Comparison of ENCODE assay signal across 9 cellular contexts in the genomic region with DNA sequence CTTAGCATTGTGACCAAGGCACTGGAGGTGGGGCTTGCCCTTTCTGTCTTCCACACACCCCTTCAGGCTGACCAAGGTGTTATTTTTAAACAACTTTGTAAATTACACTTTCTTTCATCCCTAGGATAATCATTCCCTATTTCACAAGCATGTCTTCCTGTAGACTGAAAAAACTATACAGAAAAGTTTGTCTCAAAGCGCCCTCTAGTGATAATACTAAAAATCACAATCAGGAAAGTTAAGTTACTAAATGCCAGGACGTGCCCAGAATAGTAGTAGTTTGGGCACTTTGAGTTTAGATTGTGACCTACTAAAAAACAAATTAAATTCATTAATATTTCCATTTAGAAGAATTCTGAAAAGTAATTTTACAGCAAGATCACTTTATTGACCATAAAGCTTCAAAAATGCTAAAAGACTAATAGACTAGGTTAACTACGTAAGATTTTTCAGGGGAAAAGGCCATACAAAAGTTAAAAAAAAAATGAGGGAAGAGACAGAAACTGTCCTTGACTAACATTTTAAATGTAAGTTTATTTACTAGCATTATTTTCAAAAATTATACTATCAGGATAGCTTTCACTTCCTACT.
DNase-seq lines count a peak whose midpoint lies in the region; ATAC-seq, FAIRE-seq and TF ChIP-seq lines count a peak whose summit lies in the region.
"Had no signal": no experiment of that assay in that cellular context is flagged by ENCODE, and none has a peak within 500 bp of the region (broad histone marks: within the 10 kb centered on the region; RNA-seq: fewer than 3 reads in every experiment).

No MANE protein-coding gene starts in this region.

- H3K27me3 Mint-ChIP-seq in naive thymus-derived CD4-positive, alpha-beta T cell: peaks cover 0 to 37% (median 10%) of the 10 kb centered on the region in 5 donors

- no peak for TF ChIP-seq EP300 in H1 (IDR thresholded peaks at IDR 0.05; ENCODE audit: borderline replicate concordance in 1 of 2, low read depth in 2 of 2, low read length in 2 of 2)

- H3K4me1 ChIP-seq in OCI-LY1 (ENCODE audit: insufficient read depth, low read length, severe bottlenecking) (no peaks in the 10 kb centered on the region), H1 (replicated peaks in 1 of 4; ENCODE audit: control insufficient read depth in 3 of 4, insufficient read depth in 4 of 4, low read length in 3 of 4) (no peaks in the 10 kb centered on the region)
- no peaks in the 10 kb centered on the region for H3K4me1 ChIP-seq in naive thymus-derived CD4-positive, alpha-beta T cell (ENCODE audit: control insufficient read depth in 2 of 2, insufficient read depth in 2 of 2, low read length in 2 of 2)
- H3K4me1 ChIP-seq in effector memory CD4-positive, alpha-beta T cell (ENCODE audit: control insufficient read depth, insufficient read depth, low read length, poor library complexity, severe bottlenecking): no peaks in the 10 kb centered on the region

- TF ChIP-seq POLR2A in H54 (IDR thresholded peaks at IDR 0.05; ENCODE audit: low read depth, low read length) (no peak), H1 (IDR thresholded peaks at IDR 0.05; ENCODE audit: control extremely low read depth in 1 of 2, low read depth in 2 of 2, low read length in 2 of 2) (no peak)

- H3K36me3 Mint-ChIP-seq in naive thymus-derived CD4-positive, alpha-beta T cell: peaks cover 0 to 6% (median 0%) of the 10 kb centered on the region in 5 donors

- no peaks in the 10 kb centered on the region for H3K9me2 ChIP-seq in OCI-LY1 (ENCODE audit: low read depth, low read length)

- DNase-seq in AML-193 (lab: John Stamatoyannopoulos, UW): peak; percentile 64 to 70
- peak; percentile 37 for DNase-seq in H54 (ENCODE audit: insufficient read length, low spot score)
- no peak for DNase-seq in H1 (ENCODE audit: low read depth in 1 of 2, low spot score in 2 of 2)
- DNase-seq in naive thymus-derived CD4-positive, alpha-beta T cell: peak in 5 of 9 donors; percentile 14 to 40 (median 25)
- DNase-seq in MG63: no peak
- no peak for DNase-seq in effector memory CD4-positive, alpha-beta T cell

- H3K4me3 ChIP-seq in OCI-LY1 (ENCODE audit: low read depth, low read length, poor library complexity, severe bottlenecking) (no peak overlapping the region), H1 (ENCODE audit: extremely low read depth in 1 of 4, insufficient read depth in 2 of 4, low read depth in 3 of 4, low read length in 4 of 4) (no peak overlapping the region), MG63 (no peak overlapping the region)
- no peak overlapping the region for H3K4me3 ChIP-seq in naive thymus-derived CD4-positive, alpha-beta T cell (ENCODE audit: low read length)
- H3K4me3 ChIP-seq in effector memory CD4-positive, alpha-beta T cell (ENCODE audit: insufficient read depth, low read depth, low read length, poor library complexity, severe bottlenecking): no peak overlapping the region

- no peak overlapping the region for H2BK120ac ChIP-seq in H1 (replicated peaks; ENCODE audit: low read depth, low read length)

- H2BK20ac ChIP-seq in H1 (ENCODE audit: low read length): no peak overlapping the region

- no peak for ATAC-seq in naive thymus-derived CD4-positive, alpha-beta T cell
- no peak for ATAC-seq in GM21576 (IDR thresholded peaks at IDR 0.05; ENCODE audit: unreplicated experiment)

- no peaks in the 10 kb centered on the region for H3K79me1 ChIP-seq in H1 (ENCODE audit: low read depth, low read length)

- no peak for FAIRE-seq in H54 (lab: Jason Lieb, UNC)
- FAIRE-seq in H1 (lab: Jason Lieb, UNC): no peak

- no peak overlapping the region for H3K23ac ChIP-seq in H1 (ENCODE audit: insufficient read length)

- H3K4me3 Mint-ChIP-seq in naive thymus-derived CD4-positive, alpha-beta T cell: no peak overlapping the region
- H3K4me3 Mint-ChIP-seq: stimulated activated naive CD8-positive, alpha-beta T cell treated with anti-CD3 and anti-CD28 coated beads, Interleukin-15, Interleukin-2, amounts not matched to agents 100 ng/mL and 50 ng/mL, for 24 hours had no signal

- H4K8ac ChIP-seq in H1 (ENCODE audit: extremely low read depth, insufficient read depth, low read length): no peak overlapping the region

- H3K4me2 ChIP-seq in OCI-LY1 (ENCODE audit: low read length) (no peak overlapping the region), H1 (ENCODE audit: insufficient read depth in 1 of 2, low read depth in 2 of 2, low read length in 2 of 2) (no peak overlapping the region)

- H3K4me1 Mint-ChIP-seq in naive thymus-derived CD4-positive, alpha-beta T cell: no peaks in the 10 kb centered on the region

- peaks cover 3% of the 10 kb centered on the region; the same call in 1 of the 2 replicates for H3K9me3 ChIP-seq in OCI-LY1 (ENCODE audit: low read length)
- H3K9me3 ChIP-seq in H1 (ENCODE audit: insufficient read depth in 2 of 2, low read depth in 1 of 2, low read length in 1 of 2): peaks cover 0 to 2% of the 10 kb centered on the region in 2 experiments; a peak in 1 of 4 replicates
- H3K9me3 ChIP-seq in naive thymus-derived CD4-positive, alpha-beta T cell (ENCODE audit: control insufficient read depth in 2 of 3, low read length in 3 of 3): no peaks in the 10 kb centered on the region
- H3K9me3 ChIP-seq in MG63: no peaks in the 10 kb centered on the region
- no peaks in the 10 kb centered on the region for H3K9me3 ChIP-seq in effector memory CD4-positive, alpha-beta T cell (ENCODE audit: control insufficient read depth, low read length)

- no peak overlapping the region for H4K91ac ChIP-seq in H1 (replicated peaks; ENCODE audit: insufficient read length, low read length)

- peak; percentile 48 to 52 for TF ChIP-seq RAD21 in H1 (IDR thresholded peaks at IDR 0.05 in 1 of 2, conservative IDR thresholded peaks at IDR 0.05 in 1 of 2; ENCODE audit: low read depth in 2 of 2, low read length in 2 of 2)

- H2BK12ac ChIP-seq in H1 (ENCODE audit: low read depth, low read length): no peak overlapping the region

- POLR2A ChIA-PET in H1 (lab: Charles Lee; ENCODE audit: partially characterized antibody): interaction anchor here (0.8 kb wide), 1 partner anchor 139 kb away, joined by 3 read pairs; no protein-coding TSS in a partner anchor
- POLR2A ChIA-PET in naive thymus-derived CD4-positive, alpha-beta T cell (lab: Charles Lee): interaction anchor here (0.7 kb wide), 1 partner anchor 331 kb away, joined by 4 read pairs; no protein-coding TSS in a partner anchor

- no peak overlapping the region for H2BK5ac ChIP-seq in H1 (ENCODE audit: low read depth, low read length)

- H3K4ac ChIP-seq in H1 (replicated peaks; ENCODE audit: insufficient read length, low read depth, low read length): no peak overlapping the region

- no peak overlapping the region for H2BK15ac ChIP-seq in H1 (ENCODE audit: low read length)

- no peak overlapping the region for H3K56ac ChIP-seq in H1 (replicated peaks; ENCODE audit: insufficient read length, low read depth, low read length)

- H3K36me3 ChIP-seq in OCI-LY1 (ENCODE audit: insufficient read depth, low read length) (no peaks in the 10 kb centered on the region), H1 (ENCODE audit: control insufficient read depth in 2 of 4, insufficient read depth in 4 of 4, low read length in 3 of 4) (no peaks in the 10 kb centered on the region), MG63 (no peaks in the 10 kb centered on the region)
- H3K36me3 ChIP-seq in naive thymus-derived CD4-positive, alpha-beta T cell (ENCODE audit: control insufficient read depth in 2 of 3, insufficient read depth in 3 of 3, low read length in 3 of 3): no peaks in the 10 kb centered on the region
- H3K36me3 ChIP-seq in effector memory CD4-positive, alpha-beta T cell (ENCODE audit: control insufficient read depth, insufficient read depth, low read length): no peaks in the 10 kb centered on the region

- TF ChIP-seq CTCF in OCI-LY1 (IDR thresholded peaks at IDR 0.05; ENCODE audit: low read length) (peak; percentile 74), H1 (IDR thresholded peaks at IDR 0.05; ENCODE audit: control extremely low read depth in 1 of 3, insufficient read depth in 1 of 3, low read depth in 1 of 3, low read length in 3 of 3) (peak in 2 of 3 experiments; percentile 38 to 49; a peak in 2 of 4 replicates)

- H3K9me3 Mint-ChIP-seq in naive thymus-derived CD4-positive, alpha-beta T cell: peaks cover 0 to 7% (median 0%) of the 10 kb centered on the region in 11 donors

- no peak overlapping the region for H3K27ac Mint-ChIP-seq in naive thymus-derived CD4-positive, alpha-beta T cell
- H3K27ac Mint-ChIP-seq: stimulated activated naive CD8-positive, alpha-beta T cell treated with anti-CD3 and anti-CD28 coated beads, Interleukin-15, Interleukin-2, amounts not matched to agents 100 ng/mL and 50 ng/mL, for 24 hours had no signal

- H3F3A ChIP-seq in OCI-LY1 (ENCODE audit: insufficient read depth, low read length): no peaks in the 10 kb centered on the region

- no peaks in the 10 kb centered on the region for H3K79me2 ChIP-seq in OCI-LY1 (ENCODE audit: insufficient read depth, low read length)
- H3K79me2 ChIP-seq in H1 (ENCODE audit: control insufficient read depth in 1 of 2, insufficient read depth in 2 of 2, low read length in 2 of 2): no peaks in the 10 kb centered on the region

- H4K20me1 ChIP-seq in OCI-LY1 (ENCODE audit: insufficient read depth, low read length) (no peaks in the 10 kb centered on the region), H1 (replicated peaks in 1 of 2; ENCODE audit: control insufficient read depth in 1 of 2, insufficient read depth in 2 of 2, low read length in 2 of 2) (no peaks in the 10 kb centered on the region)

- CTCF ChIA-PET in H1 (lab: Charles Lee; ENCODE audit: partially characterized antibody): interaction anchor here (0.7 to 2.9 kb wide), 9 partner anchors 10 to 1598 kb away, joined by 3 to 14 read pairs (median 4); no protein-coding TSS in a partner anchor
- CTCF ChIA-PET in naive thymus-derived CD4-positive, alpha-beta T cell (lab: Charles Lee): interaction anchor here (1.2 kb wide), 1 partner anchor 20 kb away, joined by 4 read pairs; no protein-coding TSS in a partner anchor

- H3K9ac ChIP-seq in OCI-LY1 (ENCODE audit: low read length): no peak overlapping the region
- no peak overlapping the region for H3K9ac ChIP-seq in H1 (replicated peaks in 1 of 4; ENCODE audit: extremely low read depth in 1 of 4, low read depth in 3 of 4, low read length in 3 of 4)

- no peak overlapping the region for H3K18ac ChIP-seq in H1 (ENCODE audit: extremely low read depth, low read length)

- H2AFZ ChIP-seq in OCI-LY1 (ENCODE audit: low read length) (no peak overlapping the region), H1 (ENCODE audit: low read length) (no peak overlapping the region)

- no peak overlapping the region for H3K14ac ChIP-seq in H1 (ENCODE audit: insufficient read length)

- H4K5ac ChIP-seq in H1 (ENCODE audit: insufficient read length, low read depth, low read length): no peak overlapping the region

- intact Hi-C loops in naive thymus-derived CD4-positive, alpha-beta T cell (cut with micrococcal nuclease): no loop called here

- 36% methylated on average over 3 of the region's 3 CpGs; no CpG with 5 or more reads in 1 of the 2 experiments for WGBS in H1 (ENCODE audit: extremely low coverage in 1 of 2, insufficient coverage in 1 of 2, insufficient read length in 1 of 2, insufficient replicate concordance in 2 of 2, low coverage in 1 of 2, low lambda C conversion rate in 2 of 2, missing lambda C conversion rate in 1 of 2), 2 experiments

- H3K27ac ChIP-seq in OCI-LY1 (ENCODE audit: low read depth, low read length, poor library complexity, severe bottlenecking): no peak overlapping the region
- H3K27ac ChIP-seq in H1 (ENCODE audit: low read depth, low read length): no peak overlapping the region
- H3K27ac ChIP-seq in naive thymus-derived CD4-positive, alpha-beta T cell (ENCODE audit: low read depth, low read length): no peak overlapping the region
- H3K27ac ChIP-seq in effector memory CD4-positive, alpha-beta T cell (ENCODE audit: insufficient read depth, low read length, poor library complexity, severe bottlenecking): no peak overlapping the region

- H2AK5ac ChIP-seq in H1 (ENCODE audit: low read depth, low read length): no peak overlapping the region

- H3K27me3 ChIP-seq in OCI-LY1 (ENCODE audit: insufficient read depth, low read length): no peaks in the 10 kb centered on the region
- H3K27me3 ChIP-seq in H1 (replicated peaks in 1 of 4; ENCODE audit: control insufficient read depth in 3 of 4, extremely low read depth in 1 of 4, insufficient read depth in 3 of 4, low read length in 3 of 4): no peaks in the 10 kb centered on the region
- no peaks in the 10 kb centered on the region for H3K27me3 ChIP-seq in naive thymus-derived CD4-positive, alpha-beta T cell (ENCODE audit: control insufficient read depth in 2 of 2, insufficient read depth in 2 of 2, low read length in 2 of 2)
- H3K27me3 ChIP-seq in MG63: peaks cover 3% of the 10 kb centered on the region; the same call in 1 of the 2 replicates
- H3K27me3 ChIP-seq in effector memory CD4-positive, alpha-beta T cell (replicated peaks; ENCODE audit: control insufficient read depth, insufficient read depth, low read length, poor library complexity, severe bottlenecking): no peaks in the 10 kb centered on the region

- no peaks in the 10 kb centered on the region for H3K23me2 ChIP-seq in H1 (ENCODE audit: low read depth, low read length)

Comparison
In these comparisons a context has a peak if more than half of its experiments do, and no peak if none do; other contexts are left out.
1. DNase-seq: peak in AML-193 (2 of 2), H54 (single experiment) and naive thymus-derived CD4-positive, alpha-beta T cell (5 of 9); none in H1 (0 of 2), MG63 (single experiment) and effector memory CD4-positive, alpha-beta T cell (0 of 3).